ENCODE assay signal across 3 cellular contexts in the genomic region with DNA sequence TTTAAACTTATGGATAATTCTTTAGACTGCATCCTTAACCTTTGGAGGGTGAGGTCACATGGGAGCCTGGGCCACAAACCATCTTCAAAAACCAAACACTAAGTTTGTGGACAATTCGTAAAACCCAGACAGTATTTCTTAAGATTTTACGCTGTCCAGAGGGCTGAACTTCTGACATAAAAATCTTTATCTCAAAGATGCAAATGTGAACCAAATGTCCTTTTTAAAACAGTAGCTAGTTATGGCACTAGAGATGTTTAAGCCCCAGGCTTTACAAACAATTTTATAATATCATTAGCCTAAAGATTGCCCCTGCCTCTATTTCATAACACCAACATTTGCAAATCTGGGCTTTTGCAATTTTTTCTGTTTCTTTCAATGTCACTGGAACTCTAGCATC.
"Had no signal": no experiment of that assay in that cellular context is flagged by ENCODE, and none has a peak within 500 bp of the region (broad histone marks: within the 10 kb centered on the region; RNA-seq: fewer than 3 reads in every experiment).

No MANE protein-coding gene starts in this region.

- ATAC-seq: GM12878 had no signal

- H3K4me3 ChIP-seq: GM12878 had no signal

- DNase-seq: GDM1, GF-D8 had no signal
